Comparison of ENCODE assay signal across 26 cellular contexts in genomic region chr15:73723146-73723545, GRCh38. TPM values are rescaled to one million over a fixed set of nuclear protein-coding genes. Genes with fewer than 3 reads are reported as not detected.
"Had no signal": no experiment of that assay in that cellular context is flagged by ENCODE, and none has a peak within 500 bp of the region (broad histone marks: within the 10 kb centered on the region; RNA-seq: fewer than 3 reads in every experiment).

No MANE protein-coding gene starts in this region.

- H3K4me1 ChIP-seq: prostate gland, spleen, upper lobe of left lung had no signal

- H3K27me3 ChIP-seq: gastrocnemius medialis, heart right ventricle, tibial nerve, upper lobe of left lung had no signal

- H3K4me3 ChIP-seq: gastrocnemius medialis, heart right ventricle, mucosa of descending colon, prostate gland, skin epidermis, spleen, thoracic aorta, tibial nerve, upper lobe of left lung had no signal

- H3K27ac ChIP-seq: epithelial cell of prostate, gastrocnemius medialis, heart right ventricle, prostate gland, skin epidermis, spleen, thoracic aorta, tibial nerve, upper lobe of left lung had no signal

- H3K4me3 Mint-ChIP-seq: effector memory CD8-positive, alpha-beta T cell; mesothelial cell of epicardium; naive B cell; natural killer cell treated with Interleukin-12 subunit alpha and Interleukin-12 subunit beta and Interleukin-15 and Interleukin-18, amount 100 ng/mL, for 72 hours; neural crest cell; stimulated activated memory B cell treated with anti-CD40 and anti-IgM and Interleukin-4, amounts not matched to agents 10 μg/mL and 1 μg/mL and 100 μg/mL, for 72 hours; stimulated activated naive CD8-positive, alpha-beta T cell treated with anti-CD3 and anti-CD28 coated beads, Interleukin-15, Interleukin-2, amounts not matched to agents 100 ng/mL and 50 ng/mL, for 24 hours had no signal

- ATAC-seq: effector memory CD8-positive, alpha-beta T cell; esophagus mucosa; gastrocnemius medialis; heart right ventricle; left lobe of liver; mucosa of descending colon; natural killer cell treated with Interleukin-12 subunit alpha and Interleukin-12 subunit beta and Interleukin-15 and Interleukin-18, amount 100 ng/mL, for 72 hours; right cardiac atrium; stimulated activated memory B cell treated with anti-CD40 and anti-IgM and Interleukin-4, amounts not matched to agents 10 μg/mL and 1 μg/mL and 100 μg/mL, for 72 hours had no signal

- H3K4me1 Mint-ChIP-seq: naive B cell; stimulated activated memory B cell treated with anti-CD40 and anti-IgM and Interleukin-4, amounts not matched to agents 10 μg/mL and 1 μg/mL and 100 μg/mL, for 72 hours had no signal

- H3K27ac Mint-ChIP-seq: effector memory CD8-positive, alpha-beta T cell; mesothelial cell of epicardium; natural killer cell treated with Interleukin-12 subunit alpha and Interleukin-12 subunit beta and Interleukin-15 and Interleukin-18, amount 100 ng/mL, for 72 hours; stimulated activated memory B cell treated with anti-CD40 and anti-IgM and Interleukin-4, amounts not matched to agents 10 μg/mL and 1 μg/mL and 100 μg/mL, for 72 hours; stimulated activated naive CD8-positive, alpha-beta T cell treated with anti-CD3 and anti-CD28 coated beads, Interleukin-15, Interleukin-2, amounts not matched to agents 100 ng/mL and 50 ng/mL, for 24 hours had no signal

- H3K36me3 Mint-ChIP-seq: mesothelial cell of epicardium; naive B cell; natural killer cell treated with Interleukin-12 subunit alpha and Interleukin-12 subunit beta and Interleukin-15 and Interleukin-18, amount 100 ng/mL, for 72 hours; stimulated activated memory B cell treated with anti-CD40 and anti-IgM and Interleukin-4, amounts not matched to agents 10 μg/mL and 1 μg/mL and 100 μg/mL, for 72 hours had no signal

- H3K9me3 Mint-ChIP-seq: effector memory CD8-positive, alpha-beta T cell; mesothelial cell of epicardium; natural killer cell treated with Interleukin-12 subunit alpha and Interleukin-12 subunit beta and Interleukin-15 and Interleukin-18, amount 100 ng/mL, for 72 hours; neural crest cell; stimulated activated memory B cell treated with anti-CD40 and anti-IgM and Interleukin-4, amounts not matched to agents 10 μg/mL and 1 μg/mL and 100 μg/mL, for 72 hours; stimulated activated naive CD8-positive, alpha-beta T cell treated with anti-CD3 and anti-CD28 coated beads, Interleukin-15, Interleukin-2, amounts not matched to agents 100 ng/mL and 50 ng/mL, for 24 hours had no signal

- H3K36me3 ChIP-seq: gastrocnemius medialis, heart right ventricle, prostate gland, spleen, thoracic aorta, tibial nerve, upper lobe of left lung had no signal

- DNase-seq: cerebellar nuclear complex; cortex of kidney; effector memory CD8-positive, alpha-beta T cell; foreskin fibroblast; gastrocnemius medialis; heart right ventricle; hippocampal formation; mesenchymal stem cell; mucosa of descending colon; naive B cell; spleen; stimulated activated CD4-positive, alpha-beta T cell treated with anti-CD3 and anti-CD28 coated beads, Interleukin-4, amount 100 ng/mL, for 4 hours; upper lobe of left lung had no signal

- H3K9me3 ChIP-seq: gastrocnemius medialis, heart right ventricle, mucosa of descending colon, prostate gland, spleen, thoracic aorta, tibial nerve, upper lobe of left lung had no signal

RNA-seq across cellular contexts. Expression of gene INSYN1, which starts 30.0 kb away (rescaled TPM):
- total RNA-seq: natural killer cell treated with Interleukin-12 subunit alpha and Interleukin-12 subunit beta and Interleukin-15 and Interleukin-18, amount 100 ng/mL, for 72 hours had no signal
